In genomic region chr16:57865746-57866528, GRCh38 we compare ENCODE assay signal across 23 cellular contexts.
DNase-seq lines count a peak whose midpoint lies in the region; FAIRE-seq and TF ChIP-seq lines count a peak whose summit lies in the region.
"Had no signal": no experiment of that assay in that cellular context is flagged by ENCODE, and none has a peak within 500 bp of the region (broad histone marks: within the 10 kb centered on the region; RNA-seq: fewer than 3 reads in every experiment).

No MANE protein-coding gene starts in this region.

- H3K9ac ChIP-seq in astrocyte (ENCODE audit: low read length) = no peak overlapping the region

- no peaks in the 10 kb centered on the region for H3K9me2 ChIP-seq in hepatocyte (replicated peaks; ENCODE audit: insufficient read depth)

- 68% methylated on average over 9 of the region's 9 CpGs for WGBS in hepatocyte (ENCODE audit: low lambda C conversion rate, missing lambda C conversion rate)

- no peaks in the 10 kb centered on the region for H4K20me1 ChIP-seq in astrocyte (ENCODE audit: insufficient read depth, low read length)
- H4K20me1 ChIP-seq in hepatocyte (ENCODE audit: insufficient read depth, poor library complexity, severe bottlenecking) = no peaks in the 10 kb centered on the region

- H3K27me3 ChIP-seq in astrocyte (ENCODE audit: insufficient read depth, low read length) (no peaks in the 10 kb centered on the region), hepatocyte (no peaks in the 10 kb centered on the region)
- H3K27me3 ChIP-seq: colonic mucosa, Peyer's patch had no signal

- H3K9me3 ChIP-seq in astrocyte (ENCODE audit: insufficient read depth, low read depth, low read length) = no peaks in the 10 kb centered on the region
- no peaks in the 10 kb centered on the region for H3K9me3 ChIP-seq in hepatocyte (ENCODE audit: low read depth)
- H3K9me3 ChIP-seq: colonic mucosa, Peyer's patch had no signal

- H3K4me2 ChIP-seq in astrocyte (ENCODE audit: low read length) = no peak overlapping the region
- no peak overlapping the region for H3K4me2 ChIP-seq in hepatocyte

- H3K4me1 Mint-ChIP-seq in astrocyte (ENCODE audit: low read depth, unreplicated experiment) = peaks cover 21% of the 10 kb centered on the region
- H3K4me1 Mint-ChIP-seq in osteocyte (ENCODE audit: unreplicated experiment) = peaks cover 21% of the 10 kb centered on the region
- H3K4me1 Mint-ChIP-seq: CD8-positive, alpha-beta memory T cell had no signal

- H3K4me3 ChIP-seq in astrocyte (ENCODE audit: insufficient read depth, low read depth, low read length) (no peak overlapping the region), hepatocyte (no peak overlapping the region)
- H3K4me3 ChIP-seq: colonic mucosa, Peyer's patch had no signal

- no peaks in the 10 kb centered on the region for H3K36me3 Mint-ChIP-seq in astrocyte (ENCODE audit: low read depth, unreplicated experiment)
- H3K36me3 Mint-ChIP-seq in osteocyte (ENCODE audit: unreplicated experiment) = no peaks in the 10 kb centered on the region
- H3K36me3 Mint-ChIP-seq: CD8-positive, alpha-beta memory T cell; type B pancreatic cell had no signal

- H3K4me1 ChIP-seq in astrocyte (ENCODE audit: insufficient read depth, low read length) = peaks cover 13% of the 10 kb centered on the region
- peaks cover 7% of the 10 kb centered on the region for H3K4me1 ChIP-seq in hepatocyte (ENCODE audit: insufficient read depth)
- H3K4me1 ChIP-seq: colonic mucosa had no signal

- FAIRE-seq in astrocyte (lab: Jason Lieb, UNC) = no peak

- H3K27me3 Mint-ChIP-seq in astrocyte (ENCODE audit: low read depth, unreplicated experiment) (no peaks in the 10 kb centered on the region), osteocyte (ENCODE audit: unreplicated experiment) (no peaks in the 10 kb centered on the region)
- H3K27me3 Mint-ChIP-seq: type B pancreatic cell had no signal

- H3K4me3 Mint-ChIP-seq in astrocyte (ENCODE audit: unreplicated experiment) = no peak overlapping the region
- H3K4me3 Mint-ChIP-seq in osteocyte (ENCODE audit: unreplicated experiment) = no peak overlapping the region
- H3K4me3 Mint-ChIP-seq: activated T-cell treated with anti-CD3 and anti-CD28 coated beads, Interleukin-2, amount 50 U/mL, for 4 hours; CD8-positive, alpha-beta memory T cell; effector memory CD8-positive, alpha-beta T cell; T-helper 17 cell; type B pancreatic cell had no signal

- H3K27ac ChIP-seq in astrocyte (ENCODE audit: low read depth, low read length) (no peak overlapping the region), hepatocyte (no peak overlapping the region)
- H3K27ac ChIP-seq: 22Rv1, colonic mucosa, Peyer's patch had no signal

- H3K79me2 ChIP-seq in astrocyte (ENCODE audit: insufficient read depth, low read length) (no peaks in the 10 kb centered on the region), hepatocyte (no peaks in the 10 kb centered on the region)

- H2AFZ ChIP-seq in astrocyte (ENCODE audit: low read depth, low read length) = no peak overlapping the region
- H2AFZ ChIP-seq in hepatocyte = no peak overlapping the region

- no peak overlapping the region for H3K27ac Mint-ChIP-seq in astrocyte (ENCODE audit: unreplicated experiment)
- H3K27ac Mint-ChIP-seq in osteocyte (ENCODE audit: unreplicated experiment) = no peak overlapping the region
- H3K27ac Mint-ChIP-seq: effector memory CD8-positive, alpha-beta T cell; progenitor cell of endocrine pancreas; T-helper 17 cell; type B pancreatic cell had no signal

- TF ChIP-seq CTCF in astrocyte (IDR thresholded peaks at IDR 0.05; ENCODE audit: insufficient read depth, low read depth, low read length) (no peak), hepatocyte (IDR thresholded peaks at IDR 0.05; ENCODE audit: poor library complexity) (no peak), osteocyte (IDR thresholded peaks at IDR 0.05) (no peak)

- DNase-seq in DMS53 (lab: John Stamatoyannopoulos, UW) (peak; percentile 21), DMS53 treated with DMSO at 0.1 percent for 48 hours (lab: John Stamatoyannopoulos, UW; ENCODE audit: unreplicated experiment) (no peak), M059J (ENCODE audit: low read depth) (peak; percentile 57), astrocyte (ENCODE audit: low read depth) (peak; percentile 18), hepatocyte (ENCODE audit: low spot score) (peak; percentile 32), osteocyte (ENCODE audit: extremely low spot score, unreplicated experiment) (no peak), GM19238 (ENCODE audit: insufficient read length, low spot score) (no peak)
- DNase-seq in activated T-cell treated with anti-CD3 and anti-CD28 coated beads, Interleukin-2, amount 50 U/mL, for 48 hours = no peak
- DNase-seq: activated CD4-positive, alpha-beta T cell treated with anti-CD3 and anti-CD28 coated beads for 48 hours; activated naive CD4-positive, alpha-beta T cell treated with Interleukin-2 at 50 U/mL for 16 hours; activated T-cell treated with anti-CD3 and anti-CD28 coated beads, Interleukin-2, amount 50 U/mL, for 4 hours; amniotic stem cell; CD8-positive, alpha-beta memory T cell; colonic mucosa; effector memory CD8-positive, alpha-beta T cell; Kasumi-1; NCI-H1048; NCI-H2081; Peyer's patch; T-helper 17 cell had no signal

- no peaks in the 10 kb centered on the region for H3K36me3 ChIP-seq in astrocyte (ENCODE audit: insufficient read depth, low read length)
- H3K36me3 ChIP-seq in hepatocyte (replicated peaks; ENCODE audit: insufficient read depth, low read depth) = no peaks in the 10 kb centered on the region
- H3K36me3 ChIP-seq: colonic mucosa, Peyer's patch had no signal

- no peaks in the 10 kb centered on the region for H3K9me3 Mint-ChIP-seq in astrocyte (ENCODE audit: unreplicated experiment)
- no peaks in the 10 kb centered on the region for H3K9me3 Mint-ChIP-seq in osteocyte (ENCODE audit: unreplicated experiment)
- H3K9me3 Mint-ChIP-seq: activated T-cell treated with anti-CD3 and anti-CD28 coated beads, Interleukin-2, amount 50 U/mL, for 4 hours; CD8-positive, alpha-beta memory T cell; effector memory CD8-positive, alpha-beta T cell; type B pancreatic cell had no signal

Comparison
In these comparisons a context has a peak if more than half of its experiments do, and no peak if none do; other contexts are left out.
1. DNase-seq: peak in DMS53 (single experiment), M059J (single experiment), astrocyte (single experiment) and hepatocyte (single experiment); none in DMS53 treated with DMSO at 0.1 percent for 48 hours (single experiment), activated T-cell treated with anti-CD3 and anti-CD28 coated beads, Interleukin-2, amount 50 U/mL, for 48 hours (0 of 2), osteocyte (single experiment) and GM19238 (single experiment).